Comparison of ENCODE assay signal across 2 cellular contexts in genomic region chr6:142218441-142218840, GRCh38.
TF ChIP-seq lines count a peak whose summit lies in the region.

No MANE protein-coding gene starts in this region.

TF ChIP-seq in IMR-90, 13 proteins besides CTCF, POLR2A, EP300 and RAD21:
- no peak for TF ChIP-seq MAFK (IDR thresholded peaks at IDR 0.05; ENCODE audit: low read depth, low read length)
- no peak for TF ChIP-seq RCOR1 (IDR thresholded peaks at IDR 0.05; ENCODE audit: insufficient replicate concordance, low read length)
- no peak for TF ChIP-seq MAZ (IDR thresholded peaks at IDR 0.05; ENCODE audit: borderline replicate concordance, low read depth, low read length)
- no peak for TF ChIP-seq SMC3 (IDR thresholded peaks at IDR 0.05; ENCODE audit: low read depth, low read length)
- no peak for TF ChIP-seq MXI1 (IDR thresholded peaks at IDR 0.05; ENCODE audit: borderline replicate concordance, low read depth, low read length)
- TF ChIP-seq, protein P1, sequence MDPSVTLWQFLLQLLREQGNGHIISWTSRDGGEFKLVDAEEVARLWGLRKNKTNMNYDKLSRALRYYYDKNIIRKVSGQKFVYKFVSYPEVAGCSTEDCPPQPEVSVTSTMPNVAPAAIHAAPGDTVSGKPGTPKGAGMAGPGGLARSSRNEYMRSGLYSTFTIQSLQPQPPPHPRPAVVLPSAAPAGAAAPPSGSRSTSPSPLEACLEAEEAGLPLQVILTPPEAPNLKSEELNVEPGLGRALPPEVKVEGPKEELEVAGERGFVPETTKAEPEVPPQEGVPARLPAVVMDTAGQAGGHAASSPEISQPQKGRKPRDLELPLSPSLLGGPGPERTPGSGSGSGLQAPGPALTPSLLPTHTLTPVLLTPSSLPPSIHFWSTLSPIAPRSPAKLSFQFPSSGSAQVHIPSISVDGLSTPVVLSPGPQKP (IDR thresholded peaks at IDR 0.05; ENCODE audit: borderline replicate concordance, low read depth, low read length): no peak
- no peak for TF ChIP-seq RFX5 (IDR thresholded peaks at IDR 0.05; ENCODE audit: low read depth, low read length)
- TF ChIP-seq, protein P2, sequence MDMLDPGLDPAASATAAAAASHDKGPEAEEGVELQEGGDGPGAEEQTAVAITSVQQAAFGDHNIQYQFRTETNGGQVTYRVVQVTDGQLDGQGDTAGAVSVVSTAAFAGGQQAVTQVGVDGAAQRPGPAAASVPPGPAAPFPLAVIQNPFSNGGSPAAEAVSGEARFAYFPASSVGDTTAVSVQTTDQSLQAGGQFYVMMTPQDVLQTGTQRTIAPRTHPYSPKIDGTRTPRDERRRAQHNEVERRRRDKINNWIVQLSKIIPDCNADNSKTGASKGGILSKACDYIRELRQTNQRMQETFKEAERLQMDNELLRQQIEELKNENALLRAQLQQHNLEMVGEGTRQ (IDR thresholded peaks at IDR 0.05; ENCODE audit: low read depth, low read length): no peak
- TF ChIP-seq NFE2L2 (IDR thresholded peaks at IDR 0.05; ENCODE audit: low read depth, low read length): no peak
- no peak for TF ChIP-seq BHLHE40 (IDR thresholded peaks at IDR 0.05; ENCODE audit: low read depth, low read length)
- TF ChIP-seq FOS (IDR thresholded peaks at IDR 0.05; ENCODE audit: low read depth, low read length): no peak
- TF ChIP-seq CHD1 (IDR thresholded peaks at IDR 0.05; ENCODE audit: low read depth, low read length): no peak
- TF ChIP-seq CEBPB (IDR thresholded peaks at IDR 0.05; ENCODE audit: low read depth, low read length): no peak

TF ChIP-seq in K562, 482 proteins besides CTCF, POLR2A, EP300 and RAD21:
- TF ChIP-seq RUNX1 (IDR thresholded peaks at IDR 0.05; ENCODE audit: low read depth) (no peak), ZNF274 (IDR thresholded peaks at IDR 0.05; ENCODE audit: borderline replicate concordance, low read depth, low read length) (no peak), POLR2AphosphoS5 (IDR thresholded peaks at IDR 0.05; ENCODE audit: control insufficient read depth, insufficient read depth, low read depth, low read length) (no peak), HMGN3 (IDR thresholded peaks at IDR 0.05; ENCODE audit: borderline replicate concordance, extremely low read depth, insufficient read length, low read depth, low read length) (no peak), FOXK1 (CRISPR knock-in tag; IDR thresholded peaks at IDR 0.05; ENCODE audit: borderline replicate concordance) (no peak), DNMT1 (IDR thresholded peaks at IDR 0.05) (no peak)
- TF ChIP-seq, protein P3, sequence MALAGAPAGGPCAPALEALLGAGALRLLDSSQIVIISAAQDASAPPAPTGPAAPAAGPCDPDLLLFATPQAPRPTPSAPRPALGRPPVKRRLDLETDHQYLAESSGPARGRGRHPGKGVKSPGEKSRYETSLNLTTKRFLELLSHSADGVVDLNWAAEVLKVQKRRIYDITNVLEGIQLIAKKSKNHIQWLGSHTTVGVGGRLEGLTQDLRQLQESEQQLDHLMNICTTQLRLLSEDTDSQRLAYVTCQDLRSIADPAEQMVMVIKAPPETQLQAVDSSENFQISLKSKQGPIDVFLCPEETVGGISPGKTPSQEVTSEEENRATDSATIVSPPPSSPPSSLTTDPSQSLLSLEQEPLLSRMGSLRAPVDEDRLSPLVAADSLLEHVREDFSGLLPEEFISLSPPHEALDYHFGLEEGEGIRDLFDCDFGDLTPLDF (CRISPR knock-in tag; IDR thresholded peaks at IDR 0.05): no peak
